ENCODE assay signal across 9 cellular contexts in genomic region chr19:19997656-19998268, GRCh38. TPM values are rescaled to one million over a fixed set of nuclear protein-coding genes. Genes with fewer than 3 reads are reported as not detected.
DNase-seq lines count a peak whose midpoint lies in the region; ATAC-seq and TF ChIP-seq lines count a peak whose summit lies in the region.
"Had no signal": no experiment of that assay in that cellular context is flagged by ENCODE, and none has a peak within 500 bp of the region (broad histone marks: within the 10 kb centered on the region; RNA-seq: fewer than 3 reads in every experiment).

No MANE protein-coding gene starts in this region.

- H3K4me3 ChIP-seq in fibroblast of lung (replicated peaks in 1 of 4; ENCODE audit: control extremely low read depth in 1 of 4, insufficient read depth in 1 of 4, low read depth in 3 of 4, low read length in 4 of 4): no peak overlapping the region
- H3K4me3 ChIP-seq in retinal pigment epithelial cell (ENCODE audit: low read length): no peak overlapping the region
- H3K4me3 ChIP-seq: A549 had no signal

- DNase-seq in NCI-H1092 treated with DMSO at 0.1 percent for 48 hours (lab: John Stamatoyannopoulos, UW) (peak; percentile 5), NCI-H1092 (lab: John Stamatoyannopoulos, UW) (no peak), fibroblast of lung (ENCODE audit: low read depth in 2 of 2) (no peak), retinal pigment epithelial cell (ENCODE audit: low read depth) (no peak), OCI-M2 (lab: John Stamatoyannopoulos, UW; ENCODE audit: unreplicated experiment) (no peak)
- DNase-seq in activated CD4-positive, alpha-beta T cell treated with anti-CD3 and anti-CD28 coated beads, Interleukin-2, amount 50 U/mL, for 1 hour: peak; percentile 39

- no peak overlapping the region for H2AFZ ChIP-seq in fibroblast of lung (ENCODE audit: low read length)

- no peak overlapping the region for H3K27ac ChIP-seq in fibroblast of lung (ENCODE audit: insufficient read depth, low read length)
- H3K27ac ChIP-seq: A549 had no signal

- H3K9me3 ChIP-seq in fibroblast of lung (ENCODE audit: control insufficient read depth, insufficient read depth, low read depth, low read length): no peaks in the 10 kb centered on the region
- H3K9me3 ChIP-seq: A549 had no signal

- TF ChIP-seq CTCF in fibroblast of lung (conservative IDR thresholded peaks at IDR 0.05 in 1 of 2, IDR thresholded peaks at IDR 0.05 in 1 of 2; ENCODE audit: low read depth in 1 of 2, low read length in 2 of 2) (peak; percentile 18 to 45), retinal pigment epithelial cell (conservative IDR thresholded peaks at IDR 0.05; ENCODE audit: low read depth, low read length) (peak; percentile 44)

- H3K36me3 ChIP-seq in fibroblast of lung (ENCODE audit: control insufficient read depth, insufficient read depth, low read length): no peaks in the 10 kb centered on the region

- H3K79me2 ChIP-seq in fibroblast of lung (ENCODE audit: control insufficient read depth, insufficient read depth, low read length): no peaks in the 10 kb centered on the region

- no peak overlapping the region for H3K4me2 ChIP-seq in fibroblast of lung (ENCODE audit: extremely low read depth, insufficient read depth, low read length)
- H3K4me2 ChIP-seq: A549 had no signal

- no peak overlapping the region for H3K9ac ChIP-seq in fibroblast of lung (ENCODE audit: insufficient read depth, low read length)

- H4K20me1 ChIP-seq in fibroblast of lung (ENCODE audit: control insufficient read depth, extremely low read depth, insufficient read depth, low read length): no peaks in the 10 kb centered on the region

- ATAC-seq in GM21515 (IDR thresholded peaks at IDR 0.05; ENCODE audit: unreplicated experiment) (no peak), HG03095 (IDR thresholded peaks at IDR 0.05; ENCODE audit: unreplicated experiment) (no peak)
- ATAC-seq: A549 had no signal

- no peaks in the 10 kb centered on the region for H3K4me1 ChIP-seq in fibroblast of lung (ENCODE audit: control insufficient read depth, extremely low read depth, insufficient read depth, low read length)
- H3K4me1 ChIP-seq: A549 had no signal

- no peaks in the 10 kb centered on the region for H3K27me3 ChIP-seq in fibroblast of lung (ENCODE audit: control insufficient read depth, insufficient read depth, low read length)

RNA-seq across cellular contexts. Expression of gene ZNF682, which starts 41.5 kb away (rescaled TPM):
- total RNA-seq in fibroblast of lung: 1.3 and 2.5 TPM in 2 replicates
- 1.3 and 1.4 TPM in 2 replicates for polyA plus RNA-seq in fibroblast of lung
- 2.0 and 2.9 TPM in 2 replicates for polyA plus RNA-seq in fibroblast of lung (2012)
- polyA minus RNA-seq in fibroblast of lung (ENCODE audit: low replicate concordance): not detected in 2 replicates
- polyA plus RNA-seq: A549 had no signal

Comparison
In these comparisons a context has a peak if more than half of its experiments do, and no peak if none do; other contexts are left out.
1. DNase-seq: peak in NCI-H1092 treated with DMSO at 0.1 percent for 48 hours (single experiment) and activated CD4-positive, alpha-beta T cell treated with anti-CD3 and anti-CD28 coated beads, Interleukin-2, amount 50 U/mL, for 1 hour (single experiment); none in NCI-H1092 (single experiment), fibroblast of lung (0 of 2), retinal pigment epithelial cell (single experiment) and OCI-M2 (single experiment).